In the genomic region with DNA sequence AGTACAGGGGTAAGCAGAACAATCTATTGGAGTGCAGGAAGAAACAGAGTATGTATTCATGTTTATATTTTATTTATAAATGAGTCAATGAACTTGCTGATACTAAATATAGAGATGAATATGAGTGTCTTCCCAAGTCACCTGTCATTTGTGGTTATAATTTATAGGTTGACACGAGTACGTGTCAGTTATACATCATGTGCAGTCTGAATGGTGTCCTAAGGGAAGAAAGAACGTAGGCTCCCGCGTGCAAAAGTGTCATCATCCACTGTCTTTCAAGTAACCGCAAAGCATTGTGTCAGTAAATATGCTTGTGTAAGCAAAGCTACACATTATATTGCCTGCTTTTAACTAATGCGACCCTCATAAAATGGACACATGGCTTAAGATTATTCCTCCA, we compare ENCODE assay signal across 32 cellular contexts.
"Had no signal": no experiment of that assay in that cellular context is flagged by ENCODE, and none has a peak within 500 bp of the region (broad histone marks: within the 10 kb centered on the region; RNA-seq: fewer than 3 reads in every experiment).

No MANE protein-coding gene starts in this region.

- H3K4me1 Mint-ChIP-seq: activated B cell treated with CpG ODN at 0.5 μM for 24 hours, T-cell had no signal

- H3K27ac Mint-ChIP-seq: activated B cell treated with CpG ODN at 0.5 μM for 24 hours; activated CD4-positive, alpha-beta memory T cell treated with anti-CD3 and anti-CD28 coated beads for 36 hours; activated naive CD4-positive, alpha-beta T cell treated with anti-CD3 and anti-CD28 coated beads for 36 hours; activated T-helper 1 cell treated with anti-CD3 and anti-CD28 coated beads, Interleukin-12 subunit alpha, Interleukin-12 subunit beta, Interleukin-2, Interleukin-4 antibody, amounts not matched to agents 30 ng/mL and 10 ng/mL and 1 ng/mL, durations not matched to agents 14 hours and 24 hours and 36 hours; T-cell had no signal

- H3K27me3 Mint-ChIP-seq: activated B cell treated with CpG ODN at 0.5 μM for 24 hours; activated CD4-positive, alpha-beta memory T cell treated with anti-CD3 and anti-CD28 coated beads for 36 hours; T-cell had no signal

- H3K4me3 Mint-ChIP-seq: activated B cell treated with CpG ODN at 0.5 μM for 24 hours; activated CD4-positive, alpha-beta memory T cell treated with anti-CD3 and anti-CD28 coated beads for 36 hours; activated naive CD4-positive, alpha-beta T cell treated with anti-CD3 and anti-CD28 coated beads for 36 hours; activated T-cell treated with anti-CD3 and anti-CD28 coated beads, Interleukin-2, amount 50 U/mL, for 4 hours; activated T-helper 1 cell treated with anti-CD3 and anti-CD28 coated beads, Interleukin-12 subunit alpha, Interleukin-12 subunit beta, Interleukin-2, Interleukin-4 antibody, amounts not matched to agents 30 ng/mL and 10 ng/mL and 1 ng/mL, durations not matched to agents 14 hours and 24 hours and 36 hours; T-cell had no signal

- DNase-seq: activated B cell treated with CpG ODN at 0.5 μM for 24 hours; activated CD4-positive, alpha-beta memory T cell treated with anti-CD3 and anti-CD28 coated beads for 36 hours; activated CD4-positive, alpha-beta T cell treated with anti-CD3 and anti-CD28 coated beads for 4 hours; activated CD4-positive, alpha-beta T cell treated with anti-CD3 and anti-CD28 coated beads, Interleukin-2, amount 50 U/mL, for 1 hour; activated CD4-positive, CD25-positive, alpha-beta regulatory T cell treated with anti-CD3 and anti-CD28 coated beads, Interleukin-2, amount 50 U/mL, for 72 hours; activated CD8-positive, alpha-beta memory T cell treated with anti-CD3 and anti-CD28 coated beads, Interleukin-2, amount 50 U/mL, for 4 hours; activated gamma-delta T cell treated with Interleukin-2 at 50 U/mL for 16 hours; activated naive CD4-positive, alpha-beta T cell treated with anti-CD3 and anti-CD28 coated beads for 36 hours; activated T-cell treated with anti-CD3 and anti-CD28 coated beads for 4 hours; activated T-cell treated with anti-CD3 and anti-CD28 coated beads, Interleukin-2, amount 50 U/mL, for 4 hours; adrenal gland; body of pancreas; NCI-H1092 treated with DMSO at 0.1 percent for 48 hours; NCI-H1436; NCI-H1694 treated with DMSO at 0.1 percent for 48 hours; NCI-H2029; NCI-H2171 treated with DMSO at 0.1 percent for 48 hours; NCI-H2227 treated with DMSO at 0.1 percent for 48 hours; NCI-H446; NCI-H510A treated with DMSO at 0.1 percent for 48 hours; NCI-H526 treated with DMSO at 0.1 percent for 48 hours; NK-92 treated with Interleukin-12 subunit alpha and Interleukin-12 subunit beta, amount 100 ng/mL, for 24 hours; PC-3; Peyer's patch; RPMI8226; SHP77 treated with DMSO at 0.1 percent for 48 hours; SK-N-SH; T-cell; T-helper 2 cell; T-helper 9 cell had no signal

- H3K36me3 Mint-ChIP-seq: activated CD4-positive, alpha-beta memory T cell treated with anti-CD3 and anti-CD28 coated beads for 36 hours; T-cell had no signal

- ATAC-seq: activated naive CD4-positive, alpha-beta T cell treated with anti-CD3 and anti-CD28 coated beads, Interleukin-2, amount 50 U/mL, for 72 hours; activated T-cell treated with anti-CD3 and anti-CD28 coated beads, Interleukin-2, amount 50 U/mL, for 4 hours; body of pancreas; PC-3; T-cell had no signal
